Comparison of ENCODE assay signal across 12 cellular contexts in the genomic region with DNA sequence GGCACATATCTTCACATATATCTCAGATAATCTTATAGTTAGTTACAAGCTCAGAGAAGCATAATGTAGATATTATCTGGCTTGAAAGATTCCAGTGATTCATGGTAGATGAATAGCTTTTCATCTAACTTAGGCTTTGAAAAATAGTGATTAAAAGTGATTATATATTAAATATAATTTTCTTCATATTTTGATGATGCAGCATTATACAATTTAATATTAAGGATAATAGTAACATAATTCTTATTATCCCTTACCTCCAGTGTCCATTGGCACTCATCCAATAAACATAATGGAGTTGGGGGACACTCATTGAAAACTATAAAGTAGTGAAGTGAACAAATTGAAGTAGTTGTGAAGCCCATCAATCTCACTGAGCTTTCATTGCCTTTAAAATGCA. TPM values are rescaled to one million over a fixed set of nuclear protein-coding genes. Genes with fewer than 3 reads are reported as not detected.
"Had no signal": no experiment of that assay in that cellular context is flagged by ENCODE, and none has a peak within 500 bp of the region (broad histone marks: within the 10 kb centered on the region; RNA-seq: fewer than 3 reads in every experiment).

No MANE protein-coding gene starts in this region.

- H2AFZ ChIP-seq: GM23248, GM23338 had no signal

- H3K4me3 ChIP-seq: GM23248, GM23338, HAP-1 had no signal

- H3K9me3 ChIP-seq: HAP-1 had no signal

- H3K4me1 ChIP-seq: HAP-1 had no signal

- ATAC-seq: GM23338, HCT116 had no signal

- H3K9ac ChIP-seq: GM23248 had no signal

- H3K4me2 ChIP-seq: GM23338 had no signal

- DNase-seq: GM23248, GOT3, H7, H9, HCEC 1CT, HFFc6 had no signal

- FAIRE-seq: H1, H54 had no signal

- H3K27ac ChIP-seq: GM23248 had no signal

- H3K36me3 ChIP-seq: HAP-1 had no signal

RNA-seq across cellular contexts. Expression of a gene that starts 35.8 kb away (rescaled TPM):
- total RNA-seq: GM23248, GM23338, H1, H4, H7, HFFc6 had no signal
- polyA plus RNA-seq: GM23248, GM23338 had no signal
